16 cellular contexts compared by ENCODE assay signal in the genomic region with DNA sequence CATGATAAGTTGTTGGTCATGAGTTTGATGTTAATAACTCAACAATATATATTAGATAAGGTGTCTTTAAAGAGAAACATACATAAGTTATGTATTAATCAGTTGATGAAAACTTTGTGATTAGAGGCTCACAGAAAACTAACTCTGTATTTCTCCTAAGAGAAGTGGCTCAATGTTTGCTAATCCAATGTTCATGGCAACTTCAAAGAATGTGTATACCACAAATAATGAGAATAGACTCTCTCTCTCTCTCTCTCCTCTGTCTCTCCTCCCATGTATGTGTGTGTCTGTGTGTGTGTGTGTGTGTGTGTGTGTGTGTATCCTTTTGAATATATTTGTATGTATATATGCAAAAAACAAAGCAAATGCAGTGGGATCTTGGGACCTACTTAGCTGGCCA.
DNase-seq lines count a peak whose midpoint lies in the region; ATAC-seq lines count a peak whose summit lies in the region.
"Had no signal": no experiment of that assay in that cellular context is flagged by ENCODE, and none has a peak within 500 bp of the region (broad histone marks: within the 10 kb centered on the region; RNA-seq: fewer than 3 reads in every experiment).

No MANE protein-coding gene starts in this region.

- ATAC-seq in left lobe of liver, result peak; percentile 78
- ATAC-seq: A549; CD8-positive, alpha-beta T cell had no signal

- peak overlapping the region; percentile 4 for H3K4me3 ChIP-seq in endocrine pancreas (ENCODE audit: control insufficient read depth, insufficient read depth, low read length)
- H3K4me3 ChIP-seq: A549; BLaER1 treated with 17β-estradiol and CSF1 and Interleukin-3, amounts not matched to agents 10 nM and 100 nM had no signal

- H3K4me1 ChIP-seq in endocrine pancreas (ENCODE audit: control insufficient read depth, insufficient read depth, low read length), result no peaks in the 10 kb centered on the region
- H3K4me1 ChIP-seq: A549; BLaER1 treated with 17β-estradiol and CSF1 and Interleukin-3, amounts not matched to agents 10 nM and 100 nM; Caco-2 had no signal

- H3K27me3 ChIP-seq in endocrine pancreas (ENCODE audit: control insufficient read depth, insufficient read depth, low read length), result no peaks in the 10 kb centered on the region
- H3K27me3 ChIP-seq: BLaER1 treated with 17β-estradiol and CSF1 and Interleukin-3, amounts not matched to agents 10 nM and 100 nM had no signal

- no peaks in the 10 kb centered on the region for H3K9me3 ChIP-seq in endocrine pancreas (ENCODE audit: control insufficient read depth, low read length)
- H3K9me3 ChIP-seq: A549; BLaER1 treated with 17β-estradiol and CSF1 and Interleukin-3, amounts not matched to agents 10 nM and 100 nM; Caco-2 had no signal

- H3K4me1 Mint-ChIP-seq in activated T-helper 1 cell treated with anti-CD3 and anti-CD28 coated beads, Interleukin-12 subunit alpha, Interleukin-12 subunit beta, Interleukin-2, Interleukin-4 antibody, amounts not matched to agents 30 ng/mL and 10 ng/mL and 1 ng/mL, durations not matched to agents 14 hours and 24 hours and 36 hours (ENCODE audit: low read depth), result no peaks in the 10 kb centered on the region
- H3K4me1 Mint-ChIP-seq: B cell had no signal

- intact Hi-C loops in activated T-helper 1 cell treated with anti-CD3 and anti-CD28 coated beads, Interleukin-12 subunit alpha, Interleukin-12 subunit beta, Interleukin-2, Interleukin-4 antibody, amounts not matched to agents 30 ng/mL and 10 ng/mL and 1 ng/mL, durations not matched to agents 14 hours and 24 hours and 36 hours (cut with micrococcal nuclease), result no loop called here

- H3K9me3 Mint-ChIP-seq in activated T-helper 1 cell treated with anti-CD3 and anti-CD28 coated beads, Interleukin-12 subunit alpha, Interleukin-12 subunit beta, Interleukin-2, Interleukin-4 antibody, amounts not matched to agents 30 ng/mL and 10 ng/mL and 1 ng/mL, durations not matched to agents 14 hours and 24 hours and 36 hours, result no peaks in the 10 kb centered on the region
- H3K9me3 Mint-ChIP-seq: CD4-positive, alpha-beta T cell; CD8-positive, alpha-beta T cell had no signal

- H3K9ac ChIP-seq in endocrine pancreas (ENCODE audit: control insufficient read depth, insufficient read depth, low read length), result no peak overlapping the region
- H3K9ac ChIP-seq: BLaER1 treated with 17β-estradiol and CSF1 and Interleukin-3, amounts not matched to agents 10 nM and 100 nM had no signal

- no peaks in the 10 kb centered on the region for H3K36me3 Mint-ChIP-seq in activated T-helper 1 cell treated with anti-CD3 and anti-CD28 coated beads, Interleukin-12 subunit alpha, Interleukin-12 subunit beta, Interleukin-2, Interleukin-4 antibody, amounts not matched to agents 30 ng/mL and 10 ng/mL and 1 ng/mL, durations not matched to agents 14 hours and 24 hours and 36 hours (ENCODE audit: low read depth)
- H3K36me3 Mint-ChIP-seq: CD8-positive, alpha-beta T cell had no signal

- no peak overlapping the region for H3K4me3 Mint-ChIP-seq in activated T-helper 1 cell treated with anti-CD3 and anti-CD28 coated beads, Interleukin-12 subunit alpha, Interleukin-12 subunit beta, Interleukin-2, Interleukin-4 antibody, amounts not matched to agents 30 ng/mL and 10 ng/mL and 1 ng/mL, durations not matched to agents 14 hours and 24 hours and 36 hours
- H3K4me3 Mint-ChIP-seq: B cell; CD4-positive, alpha-beta T cell; CD8-positive, alpha-beta T cell had no signal

- DNase-seq in NCI-H69 (lab: John Stamatoyannopoulos, UW) (peak; percentile 40), left lobe of liver (ENCODE audit: low spot score) (no peak), medulla oblongata (ENCODE audit: extremely low spot score) (no peak)
- DNase-seq in activated T-helper 1 cell treated with anti-CD3 and anti-CD28 coated beads, Interleukin-12 subunit alpha, Interleukin-12 subunit beta, Interleukin-2, Interleukin-4 antibody, amounts not matched to agents 30 ng/mL and 10 ng/mL and 1 ng/mL, durations not matched to agents 14 hours and 24 hours and 36 hours (ENCODE audit: low spot score), result no peak
- no peak for DNase-seq in activated effector memory CD4-positive, alpha-beta T cell treated with Interleukin-2 at 50 U/mL for 16 hours
- DNase-seq: AML-193; Caco-2; Calu3; CD4-positive, alpha-beta T cell; CD8-positive, alpha-beta T cell; DMS79 treated with DMSO at 0.1 percent for 48 hours; GF-D8 had no signal

- H3K27me3 Mint-ChIP-seq in activated T-helper 1 cell treated with anti-CD3 and anti-CD28 coated beads, Interleukin-12 subunit alpha, Interleukin-12 subunit beta, Interleukin-2, Interleukin-4 antibody, amounts not matched to agents 30 ng/mL and 10 ng/mL and 1 ng/mL, durations not matched to agents 14 hours and 24 hours and 36 hours (ENCODE audit: insufficient read depth), result no peaks in the 10 kb centered on the region
- H3K27me3 Mint-ChIP-seq: B cell; CD4-positive, alpha-beta T cell had no signal

- no peaks in the 10 kb centered on the region for H3K36me3 ChIP-seq in endocrine pancreas (ENCODE audit: control insufficient read depth, insufficient read depth, low read length)
- H3K36me3 ChIP-seq: BLaER1 treated with 17β-estradiol and CSF1 and Interleukin-3, amounts not matched to agents 10 nM and 100 nM had no signal

- H3K27ac Mint-ChIP-seq in activated T-helper 1 cell treated with anti-CD3 and anti-CD28 coated beads, Interleukin-12 subunit alpha, Interleukin-12 subunit beta, Interleukin-2, Interleukin-4 antibody, amounts not matched to agents 30 ng/mL and 10 ng/mL and 1 ng/mL, durations not matched to agents 14 hours and 24 hours and 36 hours, result no peak overlapping the region
- H3K27ac Mint-ChIP-seq: B cell; CD4-positive, alpha-beta T cell; CD8-positive, alpha-beta T cell had no signal
